Comparison of ENCODE assay signal across 1 cellular context in genomic region chr17:1351967-1352366, GRCh38.
TF ChIP-seq lines count a peak whose summit lies in the region.

No MANE protein-coding gene starts in this region.

TF ChIP-seq in HepG2, 621 proteins besides CTCF, POLR2A, EP300 and RAD21:
- TF ChIP-seq KDM1A (CRISPR knock-in tag; IDR thresholded peaks at IDR 0.05) = no peak
- no peak for TF ChIP-seq MTERF4 (CRISPR knock-in tag; IDR thresholded peaks at IDR 0.05)
- TF ChIP-seq MAFK (conservative IDR thresholded peaks at IDR 0.05 in 1 of 2, IDR thresholded peaks at IDR 0.05 in 1 of 2; ENCODE audit: low read length in 2 of 2) = 0 out of 4 replicates have a peak, but pooled peaks of 1 of the 2 experiments have one; percentile 21
- no peak for TF ChIP-seq ZSCAN12 (CRISPR knock-in tag; IDR thresholded peaks at IDR 0.05)
- TF ChIP-seq ATF3 (CRISPR knock-in tag; IDR thresholded peaks at IDR 0.05) = no peak
